8 cellular contexts compared by ENCODE assay signal in the genomic region with DNA sequence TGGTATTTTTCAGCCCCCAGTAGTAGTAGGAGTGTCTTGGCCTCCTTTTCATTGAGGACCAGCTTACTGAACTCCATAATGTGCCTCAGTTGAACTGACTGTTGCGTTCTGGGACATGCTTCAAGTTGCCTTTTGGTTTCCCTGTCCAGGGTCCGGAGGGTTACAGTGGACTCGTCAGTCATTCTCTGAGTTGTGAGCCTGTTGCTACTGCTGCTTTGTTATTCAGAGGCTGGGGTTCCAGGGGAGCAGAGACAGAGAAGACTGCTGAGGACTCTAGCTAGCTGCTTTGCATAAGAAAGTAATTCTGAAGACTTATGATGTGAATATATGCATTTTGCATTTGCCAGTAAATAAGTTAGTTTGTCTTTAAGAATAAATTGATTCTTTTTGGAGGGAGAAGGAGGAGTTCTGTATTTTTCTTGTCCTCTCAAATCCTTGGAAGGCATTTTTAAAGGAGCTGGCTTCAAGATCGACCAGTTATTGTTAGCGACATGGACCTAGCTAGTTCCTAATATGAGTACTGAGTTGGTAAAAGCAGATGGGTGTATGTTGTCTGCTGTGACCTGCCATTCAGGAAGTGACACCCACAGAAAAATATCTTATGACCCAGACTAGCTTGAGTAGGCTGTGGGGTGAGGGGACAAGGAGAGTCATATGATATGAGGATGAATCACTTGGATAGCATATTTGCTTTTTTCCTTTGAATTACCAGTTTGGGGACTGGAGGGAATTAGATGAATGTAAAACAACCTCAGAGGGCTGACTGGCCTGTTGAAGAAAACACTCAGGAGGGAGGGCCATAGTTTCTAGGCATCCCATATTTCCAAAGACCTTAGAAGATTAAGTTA. TPM values are rescaled to one million over a fixed set of nuclear protein-coding genes. Genes with fewer than 3 reads are reported as not detected.
DNase-seq lines count a peak whose midpoint lies in the region; ATAC-seq and TF ChIP-seq lines count a peak whose summit lies in the region.

No MANE protein-coding gene starts in this region.

- H3K36me3 ChIP-seq in spleen = peaks cover 3 to 64% (median 27%) of the 10 kb centered on the region in 6 donors

- peaks cover 13 to 58% (median 28%) of the 10 kb centered on the region in 6 donors for H3K4me1 ChIP-seq in spleen

- H3K27ac ChIP-seq in spleen = peak overlapping the region; percentile 28 to 83 (median 66)

- intact Hi-C loops in left cardiac atrium (cut with DNase I) = no loop called here
- intact Hi-C loops in spleen (cut with DNase I; ENCODE audit: low total_unique reads) = no loop called here
- intact Hi-C loops in posterior cingulate gyrus (cut with DNase I) = no loop called here

- ATAC-seq in left cardiac atrium = peak; percentile 78 to 92

- peak overlapping the region; percentile 52 for H3K27ac Mint-ChIP-seq in activated naive CD8-positive, alpha-beta T cell

- H3K27me3 ChIP-seq in spleen (replicated peaks in 1 of 7) = no peaks in the 10 kb centered on the region

- H3K4me1 Mint-ChIP-seq in activated naive CD8-positive, alpha-beta T cell (ENCODE audit: low read depth) = peaks cover 20% of the 10 kb centered on the region

- in situ Hi-C loops in GM13976 (cut with MboI; ENCODE audit: low sequenced_read_pairs, unreplicated experiment) = no loop called here

- 54 to 76% (median 73%) methylated on average over 5 of the region's 5 CpGs for WGBS in spleen, 5 donors

- H3K9me3 ChIP-seq in spleen = no peaks in the 10 kb centered on the region

- DNase-seq in GM13976 (ENCODE audit: low spot score) (peak; percentile 68), HCEC 1CT (peak; percentile 98), NB4 (ENCODE audit: low read depth) (peak; percentile 48), left cardiac atrium (no peak), spleen (no peak), SKM-1 (lab: John Stamatoyannopoulos, UW; ENCODE audit: unreplicated experiment) (no peak), posterior cingulate gyrus (no peak)

- no peaks in the 10 kb centered on the region for H3K9me3 Mint-ChIP-seq in activated naive CD8-positive, alpha-beta T cell (ENCODE audit: low read depth)

- H3K27me3 Mint-ChIP-seq in activated naive CD8-positive, alpha-beta T cell = no peaks in the 10 kb centered on the region

- H3K36me3 Mint-ChIP-seq in activated naive CD8-positive, alpha-beta T cell = peaks cover 11% of the 10 kb centered on the region

- H3K4me3 Mint-ChIP-seq in activated naive CD8-positive, alpha-beta T cell = peak overlapping the region; percentile 9

- H3K4me3 ChIP-seq in NB4 (ENCODE audit: low read depth, low read length) (no peak overlapping the region), spleen (no peak overlapping the region)

- TF ChIP-seq CTCF in GM13976 (IDR thresholded peaks at IDR 0.05; ENCODE audit: borderline replicate concordance, control extremely low read depth, extremely low read depth, insufficient read depth, missing control alignments) (no peak), NB4 (IDR thresholded peaks at IDR 0.05; ENCODE audit: low read depth, low read length) (no peak), spleen (IDR thresholded peaks at IDR 0.05 in 8 of 11, conservative IDR thresholded peaks at IDR 0.05 in 3 of 11) (no peak)

- TF ChIP-seq POLR2A in NB4 (IDR thresholded peaks at IDR 0.05; ENCODE audit: extremely low read depth, insufficient read length) = no peak
- no peak for TF ChIP-seq POLR2A in spleen (IDR thresholded peaks at IDR 0.05)

RNA-seq across cellular contexts. Expression of a gene that starts 8.3 kb away (rescaled TPM):
- total RNA-seq in left cardiac atrium (10 to 100 TPM; 11.2 to 12.1 TPM), spleen (10 to 100 TPM; 19.1 to 28.7 (median 23.4) TPM)
- polyA plus RNA-seq in spleen = 10 to 100 TPM in 1 of 3 donors, 1 to 10 TPM in 2; 7.1 to 14.3 (median 7.5) TPM

RNA-seq across cellular contexts. Expression of a gene that starts 15.5 kb away (rescaled TPM):
- total RNA-seq in left cardiac atrium (1 to 10 TPM; 7.0 to 8.3 TPM), spleen (1 to 10 TPM; 1.6 to 5.0 (median 2.8) TPM)
- polyA plus RNA-seq in spleen = 1 to 10 TPM; 2.0 to 2.8 (median 2.6) TPM

RNA-seq across cellular contexts. Expression of a gene that starts 38.3 kb away (rescaled TPM):
- total RNA-seq in left cardiac atrium = 10 to 100 TPM; 13.2 to 16.3 TPM
- total RNA-seq in spleen = 10 to 100 TPM in 6 of 7 donors, 1 to 10 TPM in 1; 4.8 to 35.8 (median 16.0) TPM
- 10 to 100 TPM in 1 of 3 donors, 1 to 10 TPM in 2; 4.0 to 12.2 (median 6.2) TPM for polyA plus RNA-seq in spleen

RNA-seq across cellular contexts. Expression of a gene that starts 59.3 kb away (rescaled TPM):
- total RNA-seq in left cardiac atrium (under 1 TPM in 1 of 2 donors, not detected in 1; 0.35 TPM), spleen (not detected)
- not detected for polyA plus RNA-seq in spleen

Comparison
In these comparisons a context has a peak if more than half of its experiments do, and no peak if none do; other contexts are left out.
1. DNase-seq: peak in GM13976 (single experiment), HCEC 1CT (single experiment) and NB4 (single experiment); none in left cardiac atrium (single experiment), spleen (single experiment), SKM-1 (single experiment) and posterior cingulate gyrus (0 of 10).